In genomic region chr22:26573026-26573662, GRCh38 we compare ENCODE assay signal across 1 cellular context.
TF ChIP-seq lines count a peak whose summit lies in the region.

No MANE protein-coding gene starts in this region.

TF ChIP-seq in K562, 482 proteins besides CTCF, POLR2A, EP300 and RAD21 (continues in another document):
- TF ChIP-seq NR2F6 (CRISPR knock-in tag; IDR thresholded peaks at IDR 0.05), result no peak
- peak; percentile 58 for TF ChIP-seq CXXC5 (CRISPR knock-in tag; IDR thresholded peaks at IDR 0.05)
- peak; percentile 47; the same call in 1 of the 2 replicates for TF ChIP-seq JUND (IDR thresholded peaks at IDR 0.05; ENCODE audit: borderline replicate concordance, low read depth, low read length)
- no peak; the same call in 2 of the 3 replicates for TF ChIP-seq JUND (tag; IDR thresholded peaks at IDR 0.05; ENCODE audit: borderline replicate concordance, low read depth, low read length)
- TF ChIP-seq DPF2 (IDR thresholded peaks at IDR 0.05), result no peak; the same call in 1 of the 2 replicates
- TF ChIP-seq LEF1 (IDR thresholded peaks at IDR 0.05), result no peak
- TF ChIP-seq NFIC (IDR thresholded peaks at IDR 0.05), result peak; percentile 67
- TF ChIP-seq RAD51 (IDR thresholded peaks at IDR 0.05; ENCODE audit: borderline replicate concordance, low read depth), result no peak
- TF ChIP-seq NELFE (IDR thresholded peaks at IDR 0.05; ENCODE audit: insufficient read depth, insufficient read length), result no peak
- no peak for TF ChIP-seq TGIF2 (CRISPR knock-in tag; IDR thresholded peaks at IDR 0.05)
- TF ChIP-seq POLR2B (IDR thresholded peaks at IDR 0.05; ENCODE audit: low read depth, partially characterized antibody), result no peak
- TF ChIP-seq, protein P1, sequence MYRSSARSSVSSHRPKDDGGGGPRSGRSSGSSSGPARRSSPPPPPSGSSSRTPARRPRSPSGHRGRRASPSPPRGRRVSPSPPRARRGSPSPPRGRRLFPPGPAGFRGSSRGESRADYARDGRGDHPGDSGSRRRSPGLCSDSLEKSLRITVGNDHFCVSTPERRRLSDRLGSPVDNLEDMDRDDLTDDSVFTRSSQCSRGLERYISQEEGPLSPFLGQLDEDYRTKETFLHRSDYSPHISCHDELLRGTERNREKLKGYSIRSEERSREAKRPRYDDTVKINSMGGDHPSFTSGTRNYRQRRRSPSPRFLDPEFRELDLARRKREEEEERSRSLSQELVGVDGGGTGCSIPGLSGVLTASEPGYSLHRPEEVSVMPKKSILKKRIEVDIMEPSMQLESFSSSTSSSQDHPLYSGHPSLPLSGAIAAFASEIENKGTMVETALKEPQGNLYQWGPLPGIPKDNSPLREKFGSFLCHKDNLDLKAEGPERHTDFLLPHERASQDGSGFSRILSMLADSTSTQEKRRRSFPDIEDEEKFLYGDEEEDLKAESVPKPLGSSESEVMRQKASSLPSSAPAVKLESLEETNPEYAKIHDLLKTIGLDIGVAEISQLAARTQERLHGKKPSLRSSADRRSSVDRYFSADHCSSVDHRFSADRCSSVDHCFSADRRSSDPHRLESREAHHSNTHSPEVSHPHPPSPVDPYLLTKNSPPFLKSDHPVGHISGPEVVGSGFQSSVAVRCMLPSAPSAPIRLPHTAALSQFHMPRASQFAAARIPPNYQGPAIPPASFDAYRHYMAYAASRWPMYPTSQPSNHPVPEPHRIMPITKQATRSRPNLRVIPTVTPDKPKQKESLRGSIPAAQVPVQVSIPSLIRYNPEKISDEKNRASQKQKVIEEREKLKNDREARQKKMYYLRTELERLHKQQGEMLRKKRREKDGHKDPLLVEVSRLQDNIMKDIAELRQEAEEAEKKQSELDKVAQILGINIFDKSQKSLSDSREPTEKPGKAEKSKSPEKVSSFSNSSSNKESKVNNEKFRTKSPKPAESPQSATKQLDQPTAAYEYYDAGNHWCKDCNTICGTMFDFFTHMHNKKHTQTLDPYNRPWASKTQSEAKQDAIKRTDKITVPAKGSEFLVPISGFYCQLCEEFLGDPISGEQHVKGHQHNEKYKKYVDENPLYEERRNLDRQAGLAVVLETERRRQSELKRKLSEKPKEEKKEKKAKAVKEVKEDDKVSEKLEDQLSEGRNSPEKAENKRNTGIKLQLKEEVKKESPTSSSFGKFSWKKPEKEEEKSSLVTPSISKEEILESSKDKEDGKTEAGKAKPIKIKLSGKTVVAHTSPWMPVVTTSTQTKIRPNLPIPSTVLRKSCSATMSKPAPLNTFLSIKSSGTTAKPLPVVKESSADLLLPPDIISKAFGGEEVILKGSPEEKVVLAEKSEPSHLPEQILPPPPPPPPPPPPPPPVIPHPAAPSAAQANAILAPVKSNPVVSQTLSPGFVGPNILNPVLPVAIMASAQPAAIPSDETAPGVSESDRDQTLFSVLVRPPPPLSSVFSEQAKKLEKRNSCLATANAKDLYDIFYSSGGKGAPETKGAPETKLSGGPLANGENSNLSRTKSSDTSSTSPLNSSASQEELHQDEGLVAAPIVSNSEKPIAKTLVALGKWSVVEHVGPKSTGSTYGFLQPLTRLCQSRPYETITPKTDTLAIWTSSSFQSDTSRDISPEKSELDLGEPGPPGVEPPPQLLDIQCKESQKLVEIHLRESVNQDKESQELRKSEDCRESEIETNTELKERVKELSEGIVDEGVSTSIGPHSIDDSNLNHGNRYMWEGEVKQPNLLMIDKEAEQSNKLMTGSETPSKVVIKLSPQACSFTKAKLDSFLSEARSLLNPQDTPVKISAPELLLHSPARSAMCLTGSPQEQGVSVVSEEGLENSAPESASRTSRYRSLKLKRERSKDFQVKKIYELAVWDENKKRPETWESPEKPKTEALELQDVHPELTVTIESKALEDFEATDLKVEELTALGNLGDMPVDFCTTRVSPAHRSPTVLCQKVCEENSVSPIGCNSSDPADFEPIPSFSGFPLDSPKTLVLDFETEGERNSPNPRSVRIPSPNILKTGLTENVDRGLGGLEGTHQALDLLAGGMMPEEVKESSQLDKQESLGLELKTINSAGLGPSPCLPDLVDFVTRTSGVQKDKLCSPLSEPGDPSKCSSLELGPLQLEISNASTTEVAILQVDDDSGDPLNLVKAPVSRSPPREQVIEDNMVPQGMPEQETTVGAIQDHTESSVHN (IDR thresholded peaks at IDR 0.05; ENCODE audit: borderline replicate concordance in 1 of 2, low read depth in 1 of 2), result 0 out of 4 replicates have a peak, but pooled peaks of 1 of the 2 experiments have one; percentile 41
- TF ChIP-seq RCOR1 (IDR thresholded peaks at IDR 0.05; ENCODE audit: borderline replicate concordance in 1 of 2, low read depth in 2 of 2, low read length in 2 of 2), result no peak; a peak in 1 of 4 replicates
- TF ChIP-seq TCF7 (IDR thresholded peaks at IDR 0.05; ENCODE audit: borderline replicate concordance), result no peak
- TF ChIP-seq MNT (conservative IDR thresholded peaks at IDR 0.05), result peak; percentile 51 to 78; a peak in 3 of 4 replicates
- TF ChIP-seq TCF3 (CRISPR knock-in tag; IDR thresholded peaks at IDR 0.05), result peak; percentile 65
- peak; percentile 60 for TF ChIP-seq DACH1 (IDR thresholded peaks at IDR 0.05; ENCODE audit: partially characterized antibody)
- TF ChIP-seq, protein P2, sequence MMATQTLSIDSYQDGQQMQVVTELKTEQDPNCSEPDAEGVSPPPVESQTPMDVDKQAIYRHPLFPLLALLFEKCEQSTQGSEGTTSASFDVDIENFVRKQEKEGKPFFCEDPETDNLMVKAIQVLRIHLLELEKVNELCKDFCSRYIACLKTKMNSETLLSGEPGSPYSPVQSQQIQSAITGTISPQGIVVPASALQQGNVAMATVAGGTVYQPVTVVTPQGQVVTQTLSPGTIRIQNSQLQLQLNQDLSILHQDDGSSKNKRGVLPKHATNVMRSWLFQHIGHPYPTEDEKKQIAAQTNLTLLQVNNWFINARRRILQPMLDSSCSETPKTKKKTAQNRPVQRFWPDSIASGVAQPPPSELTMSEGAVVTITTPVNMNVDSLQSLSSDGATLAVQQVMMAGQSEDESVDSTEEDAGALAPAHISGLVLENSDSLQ (IDR thresholded peaks at IDR 0.05), result peak; percentile 92
- TF ChIP-seq FOSL1 (tag; conservative IDR thresholded peaks at IDR 0.05), result peak; percentile 42
- no peak for TF ChIP-seq STAT5A (IDR thresholded peaks at IDR 0.05; ENCODE audit: borderline replicate concordance, low read length)
- no peak for TF ChIP-seq FOXJ2 (tag; IDR thresholded peaks at IDR 0.05)
- no peak for TF ChIP-seq ZNF75A (CRISPR knock-in tag; IDR thresholded peaks at IDR 0.05)
- TF ChIP-seq ETV5 (CRISPR knock-in tag; IDR thresholded peaks at IDR 0.05; ENCODE audit: low read depth), result peak; percentile 86
- no peak for TF ChIP-seq MAFF (IDR thresholded peaks at IDR 0.05; ENCODE audit: low read length)
- TF ChIP-seq, protein P3, sequence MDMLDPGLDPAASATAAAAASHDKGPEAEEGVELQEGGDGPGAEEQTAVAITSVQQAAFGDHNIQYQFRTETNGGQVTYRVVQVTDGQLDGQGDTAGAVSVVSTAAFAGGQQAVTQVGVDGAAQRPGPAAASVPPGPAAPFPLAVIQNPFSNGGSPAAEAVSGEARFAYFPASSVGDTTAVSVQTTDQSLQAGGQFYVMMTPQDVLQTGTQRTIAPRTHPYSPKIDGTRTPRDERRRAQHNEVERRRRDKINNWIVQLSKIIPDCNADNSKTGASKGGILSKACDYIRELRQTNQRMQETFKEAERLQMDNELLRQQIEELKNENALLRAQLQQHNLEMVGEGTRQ (CRISPR knock-in tag; IDR thresholded peaks at IDR 0.05), result no peak
- no peak for TF ChIP-seq PBX2 (CRISPR knock-in tag; IDR thresholded peaks at IDR 0.05; ENCODE audit: low read depth)
- TF ChIP-seq PBX2 (tag; conservative IDR thresholded peaks at IDR 0.05; ENCODE audit: low read depth), result peak; percentile 60
- no peak for TF ChIP-seq ZNF583 (CRISPR knock-in tag; IDR thresholded peaks at IDR 0.05)
- TF ChIP-seq ZNF121 (CRISPR knock-in tag; conservative IDR thresholded peaks at IDR 0.05), result peak; percentile 57
- no peak for TF ChIP-seq YY1 (IDR thresholded peaks at IDR 0.05; ENCODE audit: borderline replicate concordance in 1 of 3, control insufficient read depth in 1 of 3, extremely low read depth in 1 of 3, insufficient read depth in 3 of 3, insufficient read length in 1 of 3, insufficient replicate concordance in 2 of 3, low read depth in 1 of 3, low read length in 2 of 3)
- TF ChIP-seq TBP (optimal IDR thresholded peaks at IDR 0.05; ENCODE audit: low read depth, low read length), result no peak
- TF ChIP-seq NFRKB (IDR thresholded peaks at IDR 0.05; ENCODE audit: low read depth), result no peak
- no peak for TF ChIP-seq ZNF23 (CRISPR knock-in tag; IDR thresholded peaks at IDR 0.05)
- TF ChIP-seq, protein P4, sequence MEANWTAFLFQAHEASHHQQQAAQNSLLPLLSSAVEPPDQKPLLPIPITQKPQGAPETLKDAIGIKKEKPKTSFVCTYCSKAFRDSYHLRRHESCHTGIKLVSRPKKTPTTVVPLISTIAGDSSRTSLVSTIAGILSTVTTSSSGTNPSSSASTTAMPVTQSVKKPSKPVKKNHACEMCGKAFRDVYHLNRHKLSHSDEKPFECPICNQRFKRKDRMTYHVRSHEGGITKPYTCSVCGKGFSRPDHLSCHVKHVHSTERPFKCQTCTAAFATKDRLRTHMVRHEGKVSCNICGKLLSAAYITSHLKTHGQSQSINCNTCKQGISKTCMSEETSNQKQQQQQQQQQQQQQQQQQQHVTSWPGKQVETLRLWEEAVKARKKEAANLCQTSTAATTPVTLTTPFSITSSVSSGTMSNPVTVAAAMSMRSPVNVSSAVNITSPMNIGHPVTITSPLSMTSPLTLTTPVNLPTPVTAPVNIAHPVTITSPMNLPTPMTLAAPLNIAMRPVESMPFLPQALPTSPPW (CRISPR knock-in tag; IDR thresholded peaks at IDR 0.05), result no peak
- TF ChIP-seq CBFA2T2 (conservative IDR thresholded peaks at IDR 0.05), result peak; percentile 49
- peak; percentile 76 for TF ChIP-seq ETV1 (tag; conservative IDR thresholded peaks at IDR 0.05; ENCODE audit: low read depth)
- TF ChIP-seq TRIM24 (IDR thresholded peaks at IDR 0.05), result 0 out of 4 replicates have a peak, but pooled peaks of 1 of the 2 experiments have one; percentile 7
- TF ChIP-seq ZNF586 (CRISPR knock-in tag; conservative IDR thresholded peaks at IDR 0.05), result no peak
- no peak for TF ChIP-seq ZNF280A (IDR thresholded peaks at IDR 0.05; ENCODE audit: low read depth, partially characterized antibody)
- TF ChIP-seq, protein P5, sequence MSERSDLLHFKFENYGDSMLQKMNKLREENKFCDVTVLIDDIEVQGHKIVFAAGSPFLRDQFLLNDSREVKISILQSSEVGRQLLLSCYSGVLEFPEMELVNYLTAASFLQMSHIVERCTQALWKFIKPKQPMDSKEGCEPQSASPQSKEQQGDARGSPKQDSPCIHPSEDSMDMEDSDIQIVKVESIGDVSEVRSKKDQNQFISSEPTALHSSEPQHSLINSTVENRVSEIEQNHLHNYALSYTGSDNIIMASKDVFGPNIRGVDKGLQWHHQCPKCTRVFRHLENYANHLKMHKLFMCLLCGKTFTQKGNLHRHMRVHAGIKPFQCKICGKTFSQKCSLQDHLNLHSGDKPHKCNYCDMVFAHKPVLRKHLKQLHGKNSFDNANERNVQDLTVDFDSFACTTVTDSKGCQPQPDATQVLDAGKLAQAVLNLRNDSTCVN (CRISPR knock-in tag; IDR thresholded peaks at IDR 0.05), result no peak
- TF ChIP-seq U2AF1 (optimal IDR thresholded peaks at IDR 0.05; ENCODE audit: low read depth, low read length), result no peak
- 0 out of 2 replicates have a peak, but pooled peaks have one; percentile 38 for TF ChIP-seq ATF7 (IDR thresholded peaks at IDR 0.05)
- TF ChIP-seq HDAC2 (IDR thresholded peaks at IDR 0.05), result peak; percentile 44; the same call in 1 of the 2 replicates
- no peak for TF ChIP-seq SREBF1 (IDR thresholded peaks at IDR 0.05; ENCODE audit: borderline replicate concordance, low read depth, low read length)
- no peak for TF ChIP-seq POLR3G (IDR thresholded peaks at IDR 0.05; ENCODE audit: extremely low read depth, insufficient read length, insufficient replicate concordance)
- TF ChIP-seq ZNF77 (CRISPR knock-in tag; IDR thresholded peaks at IDR 0.05), result no peak
- no peak for TF ChIP-seq ATF1 (CRISPR knock-in tag; IDR thresholded peaks at IDR 0.05)
- peak; percentile 28; the same call in 1 of the 2 replicates for TF ChIP-seq ATF1 (tag; IDR thresholded peaks at IDR 0.05)
- TF ChIP-seq NRF1 (conservative IDR thresholded peaks at IDR 0.05 in 1 of 2, IDR thresholded peaks at IDR 0.05 in 1 of 2), result 0 out of 4 replicates have a peak, but pooled peaks have one; percentile 10 to 32
- no peak for TF ChIP-seq ZNF124 (CRISPR knock-in tag; IDR thresholded peaks at IDR 0.05)
